15 cellular contexts compared by ENCODE assay signal in the genomic region with DNA sequence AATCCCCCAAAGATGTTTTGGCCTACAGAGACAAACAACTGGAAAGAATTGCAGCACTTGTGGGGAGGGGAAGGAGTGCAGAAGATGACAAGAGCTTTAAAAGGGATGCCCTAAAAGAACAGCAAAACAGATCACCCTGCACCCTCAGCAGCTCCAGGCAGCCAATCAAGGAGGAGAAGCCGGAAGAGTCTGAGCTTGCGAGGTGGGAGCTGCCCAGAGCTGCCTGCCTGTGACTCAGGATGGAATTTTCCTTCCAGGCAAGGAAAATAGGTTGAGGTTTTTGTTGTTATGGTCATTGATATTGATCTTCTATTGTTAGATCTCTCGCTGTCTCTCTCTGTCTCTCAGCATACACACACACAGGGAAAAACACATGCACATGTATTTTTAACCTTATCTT.
DNase-seq lines count a peak whose midpoint lies in the region; ATAC-seq, FAIRE-seq and TF ChIP-seq lines count a peak whose summit lies in the region.
"Had no signal": no experiment of that assay in that cellular context is flagged by ENCODE, and none has a peak within 500 bp of the region (broad histone marks: within the 10 kb centered on the region; RNA-seq: fewer than 3 reads in every experiment).

No MANE protein-coding gene starts in this region.

- H2AFZ ChIP-seq in keratinocyte (ENCODE audit: control insufficient read depth, low read length) = peak overlapping the region; percentile 1

- CTCF ChIA-PET in MCF 10A (lab: Yijun Ruan, JAX) = no interaction called here
- CTCF ChIA-PET in A673 (lab: Charles Lee) = no interaction called here

- H3K4me2 ChIP-seq in keratinocyte (ENCODE audit: control insufficient read depth, extremely low read depth, insufficient read depth, low read depth, low read length) = peak overlapping the region; percentile 71

- no peak for TF ChIP-seq POLR2A in breast epithelium (IDR thresholded peaks at IDR 0.05)

- H3K27me3 Mint-ChIP-seq in MCF 10A (ENCODE audit: insufficient read depth, unreplicated experiment) = peaks cover 8% of the 10 kb centered on the region
- peaks cover 31 to 58% of the 10 kb centered on the region in 2 donors for H3K27me3 Mint-ChIP-seq in natural killer cell treated with Interleukin-12 subunit alpha and Interleukin-12 subunit beta and Interleukin-15 and Interleukin-18, amount 100 ng/mL, for 72 hours

- BruUV-seq in MCF 10A (replicated peaks; lab: Mats Ljungman, UMichigan) (no TSS peak), A673 (replicated peaks; lab: Mats Ljungman, UMichigan) (no TSS peak)

- dilution Hi-C loops in keratinocyte (cut with MboI; ENCODE audit: extremely low pct_ligation_motif_present, low sequenced_read_pairs) = no loop called here

- H3K4me1 ChIP-seq in breast epithelium (no peaks in the 10 kb centered on the region), keratinocyte (ENCODE audit: control insufficient read depth, extremely low read depth, insufficient read depth, low read length) (peaks cover 25% of the 10 kb centered on the region), A673 (ENCODE audit: insufficient read depth, low read length, poor library complexity, severe bottlenecking) (no peaks in the 10 kb centered on the region)
- H3K4me1 ChIP-seq: spleen had no signal

- H3K36me3 Mint-ChIP-seq in MCF 10A (ENCODE audit: insufficient read depth, unreplicated experiment) = no peaks in the 10 kb centered on the region
- H3K36me3 Mint-ChIP-seq in natural killer cell treated with Interleukin-12 subunit alpha and Interleukin-12 subunit beta and Interleukin-15 and Interleukin-18, amount 100 ng/mL, for 72 hours = no peaks in the 10 kb centered on the region

- no peaks in the 10 kb centered on the region for H3K9me3 Mint-ChIP-seq in MCF 10A (ENCODE audit: unreplicated experiment)
- H3K9me3 Mint-ChIP-seq in natural killer cell treated with Interleukin-12 subunit alpha and Interleukin-12 subunit beta and Interleukin-15 and Interleukin-18, amount 100 ng/mL, for 72 hours = no peaks in the 10 kb centered on the region

- no peaks in the 10 kb centered on the region for H3K9me1 ChIP-seq in keratinocyte (ENCODE audit: control insufficient read depth, extremely low read depth, insufficient read depth, low read length)

- no peaks in the 10 kb centered on the region for H3K36me3 ChIP-seq in breast epithelium
- no peaks in the 10 kb centered on the region for H3K36me3 ChIP-seq in bronchial epithelial cell (ENCODE audit: control insufficient read depth, insufficient read depth, low read length)
- no peaks in the 10 kb centered on the region for H3K36me3 ChIP-seq in keratinocyte (ENCODE audit: control insufficient read depth in 2 of 2, extremely low read depth in 1 of 2, insufficient read depth in 2 of 2, low read length in 2 of 2)
- no peaks in the 10 kb centered on the region for H3K36me3 ChIP-seq in A673 (ENCODE audit: insufficient read depth, low read length, poor library complexity, severe bottlenecking)
- H3K36me3 ChIP-seq: spleen, thoracic aorta had no signal

- no peak for TF ChIP-seq CTCF in MCF 10A (IDR thresholded peaks at IDR 0.05; ENCODE audit: unreplicated experiment)
- TF ChIP-seq CTCF in breast epithelium (IDR thresholded peaks at IDR 0.05) = no peak
- no peak for TF ChIP-seq CTCF in bronchial epithelial cell (IDR thresholded peaks at IDR 0.05; ENCODE audit: insufficient read depth, low read length, severe bottlenecking)
- no peak for TF ChIP-seq CTCF in keratinocyte (optimal IDR thresholded peaks at IDR 0.05 in 1 of 3, IDR thresholded peaks at IDR 0.05 in 1 of 3, conservative IDR thresholded peaks at IDR 0.05 in 1 of 3; ENCODE audit: extremely low read depth in 1 of 3, insufficient read depth in 2 of 3, low read length in 3 of 3)
- TF ChIP-seq CTCF in A673 (conservative IDR thresholded peaks at IDR 0.05; ENCODE audit: low read depth, low read length) = no peak

- H3K9ac ChIP-seq in keratinocyte (ENCODE audit: control insufficient read depth, extremely low read depth, insufficient read depth, low read length) = peak overlapping the region; percentile 5

- ATAC-seq in GM21576 (IDR thresholded peaks at IDR 0.05; ENCODE audit: unreplicated experiment) = no peak
- ATAC-seq in natural killer cell treated with Interleukin-12 subunit alpha and Interleukin-12 subunit beta and Interleukin-15 and Interleukin-18, amount 100 ng/mL, for 72 hours = no peak

- H4K20me1 ChIP-seq in keratinocyte (ENCODE audit: control insufficient read depth, extremely low read depth, insufficient read depth, low read length) = no peaks in the 10 kb centered on the region

- H3K9me3 ChIP-seq in breast epithelium (no peaks in the 10 kb centered on the region), keratinocyte (ENCODE audit: control insufficient read depth, low read depth, low read length) (no peaks in the 10 kb centered on the region), A673 (ENCODE audit: low read depth, low read length, poor library complexity, severe bottlenecking) (no peaks in the 10 kb centered on the region)
- H3K9me3 ChIP-seq: spleen, thoracic aorta had no signal

- H3K27ac Mint-ChIP-seq in MCF 10A (ENCODE audit: low read depth, unreplicated experiment) = no peak overlapping the region
- no peak overlapping the region for H3K27ac Mint-ChIP-seq in natural killer cell treated with Interleukin-12 subunit alpha and Interleukin-12 subunit beta and Interleukin-15 and Interleukin-18, amount 100 ng/mL, for 72 hours

- H3K79me2 ChIP-seq in keratinocyte (ENCODE audit: control insufficient read depth, insufficient read depth, low read length) = no peaks in the 10 kb centered on the region

- H3K4me1 Mint-ChIP-seq in MCF 10A (ENCODE audit: insufficient read depth, unreplicated experiment) = peaks cover 9% of the 10 kb centered on the region
- H3K4me1 Mint-ChIP-seq in natural killer cell treated with Interleukin-12 subunit alpha and Interleukin-12 subunit beta and Interleukin-15 and Interleukin-18, amount 100 ng/mL, for 72 hours (ENCODE audit: low read depth in 2 of 2) = no peaks in the 10 kb centered on the region

- H3K4me3 ChIP-seq in breast epithelium (no peak overlapping the region), bronchial epithelial cell (ENCODE audit: low read depth, low read length) (no peak overlapping the region), keratinocyte (ENCODE audit: control insufficient read depth in 2 of 3, extremely low read depth in 1 of 3, insufficient read depth in 2 of 3, low read depth in 1 of 3, low read length in 3 of 3) (no peak overlapping the region), A673 (ENCODE audit: low read depth, low read length, poor library complexity, severe bottlenecking) (no peak overlapping the region)
- H3K4me3 ChIP-seq: spleen, thoracic aorta had no signal

- no peak overlapping the region for H3K4me3 Mint-ChIP-seq in MCF 10A (ENCODE audit: unreplicated experiment)
- H3K4me3 Mint-ChIP-seq in natural killer cell treated with Interleukin-12 subunit alpha and Interleukin-12 subunit beta and Interleukin-15 and Interleukin-18, amount 100 ng/mL, for 72 hours = no peak overlapping the region

- H3K27ac ChIP-seq in breast epithelium (peak overlapping the region in 1 of 2 donors; percentile 2), keratinocyte (ENCODE audit: control insufficient read depth, insufficient read depth, low read length) (peak overlapping the region; percentile 10), A673 (ENCODE audit: low read depth, low read length, poor library complexity, severe bottlenecking) (no peak overlapping the region)
- H3K27ac ChIP-seq: spleen had no signal

- peak; percentile 29 for DNase-seq in MCF 10A (ENCODE audit: unreplicated experiment)
- no peak for DNase-seq in breast epithelium (ENCODE audit: low spot score in 2 of 2)
- peak; percentile 80 for DNase-seq in bronchial epithelial cell (ENCODE audit: low read depth)
- DNase-seq in keratinocyte (ENCODE audit: low read depth, low spot score) = peak; percentile 11
- no peak for DNase-seq in NCI-H524 treated with DMSO at 0.1 percent for 48 hours (lab: John Stamatoyannopoulos, UW)
- no peak for DNase-seq in A673 (ENCODE audit: low spot score)
- no peak for DNase-seq in natural killer cell treated with Interleukin-12 subunit alpha and Interleukin-12 subunit beta and Interleukin-15 and Interleukin-18, amount 100 ng/mL, for 72 hours (ENCODE audit: low spot score)
- DNase-seq: 8988T; activated CD4-positive, alpha-beta T cell treated with anti-CD3 and anti-CD28 coated beads for 4 hours; activated T-cell treated with anti-CD3 and anti-CD28 coated beads, Interleukin-2, amount 50 U/mL, for 1 hour; left cardiac atrium; NCI-H2081 treated with DMSO at 0.1 percent for 48 hours; spleen had no signal

- H3K27me3 ChIP-seq in breast epithelium = no peaks in the 10 kb centered on the region
- H3K27me3 ChIP-seq in bronchial epithelial cell (ENCODE audit: control insufficient read depth, insufficient read depth, low read length) = no peaks in the 10 kb centered on the region
- no peaks in the 10 kb centered on the region for H3K27me3 ChIP-seq in keratinocyte (ENCODE audit: control insufficient read depth, extremely low read depth, insufficient read depth, low read length)
- H3K27me3 ChIP-seq in A673 (replicated peaks; ENCODE audit: insufficient read depth, low read depth, low read length, poor library complexity) = peaks cover 34% of the 10 kb centered on the region

- FAIRE-seq in bronchial epithelial cell (lab: Jason Lieb, UNC) (no peak), keratinocyte (lab: Jason Lieb, UNC) (peak; percentile 94)

- POLR2A ChIA-PET in MCF 10A (lab: Yijun Ruan, JAX) (interaction anchor here (0.8 kb wide), 2 partner anchors 9 to 130 kb away, joined by 3 read pairs; no protein-coding TSS in a partner anchor), A673 (lab: Charles Lee; ENCODE audit: low non-redundant PET) (no interaction called here)

- intact Hi-C loops in MCF 10A (cut with micrococcal nuclease) (no loop called here), breast epithelium (cut with DNase I; ENCODE audit: low total_unique reads) (no loop called here), A673 (cut with micrococcal nuclease; ENCODE audit: unreplicated experiment) (no loop called here)

Comparison
In these comparisons a context has a peak if more than half of its experiments do, and no peak if none do; other contexts are left out.
1. DNase-seq: peak in MCF 10A (single experiment), bronchial epithelial cell (single experiment) and keratinocyte (single experiment); none in breast epithelium (0 of 2), NCI-H524 treated with DMSO at 0.1 percent for 48 hours (single experiment), A673 (single experiment) and natural killer cell treated with Interleukin-12 subunit alpha and Interleukin-12 subunit beta and Interleukin-15 and Interleukin-18, amount 100 ng/mL, for 72 hours (single experiment).